Comparison of ENCODE assay signal across 1 cellular context in genomic region chr5:138938526-138938925, GRCh38.
A peak's percentile ranks its signal among the peaks of the same experiment; 100 is the strongest.
TF ChIP-seq lines count a peak whose summit lies in the region.

No MANE protein-coding gene starts in this region.

TF ChIP-seq in A549, 52 proteins besides CTCF, POLR2A, EP300 and RAD21:
- TF ChIP-seq REST (IDR thresholded peaks at IDR 0.05): no peak
- peak; percentile 62 for TF ChIP-seq MAFK (IDR thresholded peaks at IDR 0.05; ENCODE audit: partially characterized antibody)
- TF ChIP-seq USF2 (IDR thresholded peaks at IDR 0.05): no peak
